1 cellular context compared by ENCODE assay signal in the genomic region with DNA sequence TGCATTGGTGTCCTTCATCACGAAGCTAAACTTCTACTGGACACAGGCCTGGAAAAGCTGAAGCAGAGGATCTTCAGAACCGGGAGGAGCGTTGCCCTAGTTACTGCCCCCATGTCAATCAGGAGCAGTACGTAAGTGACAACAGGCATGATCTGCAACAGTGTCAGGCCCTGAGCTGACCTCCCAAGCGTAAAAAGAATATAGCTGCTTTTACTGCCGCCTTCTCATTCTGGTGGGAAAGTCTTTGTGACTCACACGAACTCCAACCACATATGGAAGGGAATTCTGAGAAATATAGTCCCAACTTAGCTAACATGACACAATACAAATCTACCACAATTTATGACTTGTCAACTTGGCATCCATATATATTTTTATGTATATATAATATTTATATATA.
TF ChIP-seq lines count a peak whose summit lies in the region.

No MANE protein-coding gene starts in this region.

TF ChIP-seq in SK-N-SH, 30 proteins besides CTCF, POLR2A, EP300 and RAD21 (continued from another document):
- no peak for TF ChIP-seq MEF2A (IDR thresholded peaks at IDR 0.05; ENCODE audit: borderline replicate concordance, low read depth)
